ENCODE assay signal across 1 cellular context in the genomic region with DNA sequence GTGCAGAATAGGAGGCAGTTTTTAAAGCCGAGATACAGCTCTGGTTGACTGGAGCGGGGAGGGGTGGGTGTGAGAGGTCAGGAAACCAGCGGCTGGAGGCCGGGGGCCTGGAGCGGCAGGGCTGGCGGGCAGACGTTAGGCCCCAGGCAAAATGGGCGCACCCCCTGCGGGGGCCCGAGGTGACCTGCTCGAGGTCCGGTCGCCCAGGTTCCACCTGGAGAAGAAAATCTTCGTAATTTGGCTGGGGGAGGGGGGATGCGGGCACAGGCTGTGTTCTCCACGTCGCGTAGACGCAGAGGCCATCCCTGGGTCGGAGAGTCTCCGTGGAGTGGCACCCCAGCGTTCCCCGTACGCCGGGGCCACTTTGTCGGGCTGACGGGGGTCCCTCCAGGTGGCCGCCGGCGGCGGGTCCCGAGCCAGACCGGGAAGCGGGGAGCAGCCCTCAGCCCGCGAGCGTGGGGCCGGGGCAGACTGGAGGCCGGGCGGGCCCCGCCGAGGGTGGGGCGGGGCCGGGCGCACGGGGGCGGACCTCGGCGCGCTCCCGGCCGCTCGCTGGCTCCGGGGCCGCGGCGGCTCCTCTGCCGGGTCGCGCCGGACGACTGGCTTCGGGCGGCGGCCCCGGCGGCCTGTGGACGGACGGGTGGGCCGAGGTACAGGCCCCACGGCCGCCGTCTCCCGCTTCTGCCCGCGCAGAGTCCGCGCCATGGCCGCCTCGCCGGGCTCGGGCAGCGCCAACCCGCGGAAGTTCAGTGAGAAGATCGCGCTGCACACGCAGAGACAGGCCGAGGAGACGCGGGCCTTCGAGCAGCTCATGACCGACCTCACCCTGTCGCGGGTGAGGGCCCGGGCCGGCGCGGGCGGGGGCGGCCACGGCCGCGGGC.
TF ChIP-seq lines count a peak whose summit lies in the region.

A gene with protein sequence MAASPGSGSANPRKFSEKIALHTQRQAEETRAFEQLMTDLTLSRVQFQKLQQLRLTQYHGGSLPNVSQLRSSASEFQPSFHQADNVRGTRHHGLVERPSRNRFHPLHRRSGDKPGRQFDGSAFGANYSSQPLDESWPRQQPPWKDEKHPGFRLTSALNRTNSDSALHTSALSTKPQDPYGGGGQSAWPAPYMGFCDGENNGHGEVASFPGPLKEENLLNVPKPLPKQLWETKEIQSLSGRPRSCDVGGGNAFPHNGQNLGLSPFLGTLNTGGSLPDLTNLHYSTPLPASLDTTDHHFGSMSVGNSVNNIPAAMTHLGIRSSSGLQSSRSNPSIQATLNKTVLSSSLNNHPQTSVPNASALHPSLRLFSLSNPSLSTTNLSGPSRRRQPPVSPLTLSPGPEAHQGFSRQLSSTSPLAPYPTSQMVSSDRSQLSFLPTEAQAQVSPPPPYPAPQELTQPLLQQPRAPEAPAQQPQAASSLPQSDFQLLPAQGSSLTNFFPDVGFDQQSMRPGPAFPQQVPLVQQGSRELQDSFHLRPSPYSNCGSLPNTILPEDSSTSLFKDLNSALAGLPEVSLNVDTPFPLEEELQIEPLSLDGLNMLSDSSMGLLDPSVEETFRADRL (plus strand): TSS at position 555 of the 881 bp plus-strand sequence. CDS start 149 bp downstream, at position 704.

TF ChIP-seq in HEK293, 187 proteins besides CTCF, POLR2A, EP300 and RAD21 (continued from another document and continues in another):
- TF ChIP-seq ZNF747 (tag by site-specific recombination; IDR thresholded peaks at IDR 0.05) (no peak), ZNF514 (tag by site-specific recombination; IDR thresholded peaks at IDR 0.05) (no peak), ZNF112 (tag by site-specific recombination; IDR thresholded peaks at IDR 0.05) (no peak), ZNF548 (tag by site-specific recombination; IDR thresholded peaks at IDR 0.05) (peak; percentile 55; the same call in 1 of the 2 replicates), ZNF221 (tag by site-specific recombination; IDR thresholded peaks at IDR 0.05; ENCODE audit: borderline replicate concordance) (no peak), ZNF777 (tag by site-specific recombination; IDR thresholded peaks at IDR 0.05; ENCODE audit: borderline replicate concordance) (no peak), ZNF521 (tag by site-specific recombination; IDR thresholded peaks at IDR 0.05) (no peak), ZNF16 (tag by site-specific recombination; IDR thresholded peaks at IDR 0.05; ENCODE audit: low read depth) (no peak), ZXDB (tag by site-specific recombination; IDR thresholded peaks at IDR 0.05) (peak; percentile 63; the same call in 1 of the 2 replicates), ZNF585B (tag by site-specific recombination; IDR thresholded peaks at IDR 0.05) (no peak), ZNF138 (tag by site-specific recombination; IDR thresholded peaks at IDR 0.05; ENCODE audit: borderline replicate concordance) (no peak), ZNF354C (tag by site-specific recombination; IDR thresholded peaks at IDR 0.05; ENCODE audit: borderline replicate concordance, low read depth) (no peak), SP7 (tag by site-specific recombination; IDR thresholded peaks at IDR 0.05) (no peak; the same call in 1 of the 2 replicates), ZNF596 (tag by site-specific recombination; IDR thresholded peaks at IDR 0.05) (0 out of 2 replicates have a peak, but pooled peaks have one; percentile 4), RBAK (tag by site-specific recombination; IDR thresholded peaks at IDR 0.05) (no peak), ZNF837 (tag by site-specific recombination; IDR thresholded peaks at IDR 0.05) (no peak), ZNF544 (tag by site-specific recombination; IDR thresholded peaks at IDR 0.05) (no peak), GLIS2 (tag by site-specific recombination; IDR thresholded peaks at IDR 0.05) (peak; percentile 73), ZNF146 (tag by site-specific recombination; IDR thresholded peaks at IDR 0.05) (no peak), ZBTB21 (tag by site-specific recombination; IDR thresholded peaks at IDR 0.05) (no peak), ZNF664 (tag by site-specific recombination; IDR thresholded peaks at IDR 0.05) (no peak), ZNF600 (tag by site-specific recombination; IDR thresholded peaks at IDR 0.05) (0 out of 2 replicates have a peak, but pooled peaks have one; percentile 8), ZNF391 (tag by site-specific recombination; IDR thresholded peaks at IDR 0.05; ENCODE audit: borderline replicate concordance, low read depth) (no peak; the same call in 1 of the 2 replicates), FEZF1 (tag by site-specific recombination; IDR thresholded peaks at IDR 0.05) (no peak), OVOL3 (tag by site-specific recombination; IDR thresholded peaks at IDR 0.05) (no peak), ZNF341 (tag by site-specific recombination; IDR thresholded peaks at IDR 0.05; ENCODE audit: low read depth) (peak; percentile 42; the same call in 1 of the 2 replicates), ZNF416 (tag by site-specific recombination; IDR thresholded peaks at IDR 0.05) (no peak), ZNF571 (tag by site-specific recombination; IDR thresholded peaks at IDR 0.05) (no peak), ZNF169 (tag by site-specific recombination; IDR thresholded peaks at IDR 0.05) (no peak), ZNF776 (tag by site-specific recombination; IDR thresholded peaks at IDR 0.05; ENCODE audit: borderline replicate concordance) (no peak), KLF1 (tag by site-specific recombination; IDR thresholded peaks at IDR 0.05) (no peak), HOXA7 (CRISPR knock-in tag; IDR thresholded peaks at IDR 0.05; ENCODE audit: borderline replicate concordance) (no peak), ZNF473 (tag by site-specific recombination; IDR thresholded peaks at IDR 0.05) (no peak), KLF7 (tag by site-specific recombination; IDR thresholded peaks at IDR 0.05; ENCODE audit: borderline replicate concordance) (no peak), REPIN1 (tag by site-specific recombination; IDR thresholded peaks at IDR 0.05; ENCODE audit: low read depth) (no peak), KLF8 (tag by site-specific recombination; IDR thresholded peaks at IDR 0.05) (0 out of 2 replicates have a peak, but pooled peaks have one; percentile 61), ZNF549 (tag by site-specific recombination; IDR thresholded peaks at IDR 0.05) (no peak), SCRT1 (tag by site-specific recombination; IDR thresholded peaks at IDR 0.05; ENCODE audit: borderline replicate concordance) (no peak), ZNF214 (tag by site-specific recombination; IDR thresholded peaks at IDR 0.05; ENCODE audit: borderline replicate concordance) (no peak), ZNF274 (IDR thresholded peaks at IDR 0.05; ENCODE audit: low read length) (no peak), ZNF274 (tag by site-specific recombination; IDR thresholded peaks at IDR 0.05; ENCODE audit: borderline replicate concordance) (no peak), SALL2 (tag by site-specific recombination; IDR thresholded peaks at IDR 0.05; ENCODE audit: borderline replicate concordance) (no peak)
- TF ChIP-seq, protein P1, sequence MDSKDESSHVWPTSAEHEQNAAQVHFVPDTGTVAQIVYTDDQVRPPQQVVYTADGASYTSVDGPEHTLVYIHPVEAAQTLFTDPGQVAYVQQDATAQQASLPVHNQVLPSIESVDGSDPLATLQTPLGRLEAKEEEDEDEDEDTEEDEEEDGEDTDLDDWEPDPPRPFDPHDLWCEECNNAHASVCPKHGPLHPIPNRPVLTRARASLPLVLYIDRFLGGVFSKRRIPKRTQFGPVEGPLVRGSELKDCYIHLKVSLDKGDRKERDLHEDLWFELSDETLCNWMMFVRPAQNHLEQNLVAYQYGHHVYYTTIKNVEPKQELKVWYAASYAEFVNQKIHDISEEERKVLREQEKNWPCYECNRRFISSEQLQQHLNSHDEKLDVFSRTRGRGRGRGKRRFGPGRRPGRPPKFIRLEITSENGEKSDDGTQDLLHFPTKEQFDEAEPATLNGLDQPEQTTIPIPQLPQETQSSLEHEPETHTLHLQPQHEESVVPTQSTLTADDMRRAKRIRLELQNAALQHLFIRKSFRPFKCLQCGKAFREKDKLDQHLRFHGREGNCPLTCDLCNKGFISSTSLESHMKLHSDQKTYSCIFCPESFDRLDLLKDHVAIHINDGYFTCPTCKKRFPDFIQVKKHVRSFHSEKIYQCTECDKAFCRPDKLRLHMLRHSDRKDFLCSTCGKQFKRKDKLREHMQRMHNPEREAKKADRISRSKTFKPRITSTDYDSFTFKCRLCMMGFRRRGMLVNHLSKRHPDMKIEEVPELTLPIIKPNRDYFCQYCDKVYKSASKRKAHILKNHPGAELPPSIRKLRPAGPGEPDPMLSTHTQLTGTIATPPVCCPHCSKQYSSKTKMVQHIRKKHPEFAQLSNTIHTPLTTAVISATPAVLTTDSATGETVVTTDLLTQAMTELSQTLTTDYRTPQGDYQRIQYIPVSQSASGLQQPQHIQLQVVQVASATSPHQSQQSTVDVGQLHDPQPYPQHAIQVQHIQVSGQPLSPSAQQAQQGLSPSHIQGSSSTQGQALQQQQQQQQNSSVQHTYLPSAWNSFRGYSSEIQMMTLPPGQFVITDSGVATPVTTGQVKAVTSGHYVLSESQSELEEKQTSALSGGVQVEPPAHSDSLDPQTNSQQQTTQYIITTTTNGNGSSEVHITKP (tag by site-specific recombination; IDR thresholded peaks at IDR 0.05), result no peak
- TF ChIP-seq, protein P2, sequence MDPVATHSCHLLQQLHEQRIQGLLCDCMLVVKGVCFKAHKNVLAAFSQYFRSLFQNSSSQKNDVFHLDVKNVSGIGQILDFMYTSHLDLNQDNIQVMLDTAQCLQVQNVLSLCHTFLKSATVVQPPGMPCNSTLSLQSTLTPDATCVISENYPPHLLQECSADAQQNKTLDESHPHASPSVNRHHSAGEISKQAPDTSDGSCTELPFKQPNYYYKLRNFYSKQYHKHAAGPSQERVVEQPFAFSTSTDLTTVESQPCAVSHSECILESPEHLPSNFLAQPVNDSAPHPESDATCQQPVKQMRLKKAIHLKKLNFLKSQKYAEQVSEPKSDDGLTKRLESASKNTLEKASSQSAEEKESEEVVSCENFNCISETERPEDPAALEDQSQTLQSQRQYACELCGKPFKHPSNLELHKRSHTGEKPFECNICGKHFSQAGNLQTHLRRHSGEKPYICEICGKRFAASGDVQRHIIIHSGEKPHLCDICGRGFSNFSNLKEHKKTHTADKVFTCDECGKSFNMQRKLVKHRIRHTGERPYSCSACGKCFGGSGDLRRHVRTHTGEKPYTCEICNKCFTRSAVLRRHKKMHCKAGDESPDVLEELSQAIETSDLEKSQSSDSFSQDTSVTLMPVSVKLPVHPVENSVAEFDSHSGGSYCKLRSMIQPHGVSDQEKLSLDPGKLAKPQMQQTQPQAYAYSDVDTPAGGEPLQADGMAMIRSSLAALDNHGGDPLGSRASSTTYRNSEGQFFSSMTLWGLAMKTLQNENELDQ (tag by site-specific recombination; IDR thresholded peaks at IDR 0.05; ENCODE audit: low read depth), result no peak
- TF ChIP-seq, protein P3, sequence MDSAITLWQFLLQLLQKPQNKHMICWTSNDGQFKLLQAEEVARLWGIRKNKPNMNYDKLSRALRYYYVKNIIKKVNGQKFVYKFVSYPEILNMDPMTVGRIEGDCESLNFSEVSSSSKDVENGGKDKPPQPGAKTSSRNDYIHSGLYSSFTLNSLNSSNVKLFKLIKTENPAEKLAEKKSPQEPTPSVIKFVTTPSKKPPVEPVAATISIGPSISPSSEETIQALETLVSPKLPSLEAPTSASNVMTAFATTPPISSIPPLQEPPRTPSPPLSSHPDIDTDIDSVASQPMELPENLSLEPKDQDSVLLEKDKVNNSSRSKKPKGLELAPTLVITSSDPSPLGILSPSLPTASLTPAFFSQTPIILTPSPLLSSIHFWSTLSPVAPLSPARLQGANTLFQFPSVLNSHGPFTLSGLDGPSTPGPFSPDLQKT (IDR thresholded peaks at IDR 0.05; ENCODE audit: borderline replicate concordance, low read depth, low read length), result no peak
- TF ChIP-seq, protein P4, sequence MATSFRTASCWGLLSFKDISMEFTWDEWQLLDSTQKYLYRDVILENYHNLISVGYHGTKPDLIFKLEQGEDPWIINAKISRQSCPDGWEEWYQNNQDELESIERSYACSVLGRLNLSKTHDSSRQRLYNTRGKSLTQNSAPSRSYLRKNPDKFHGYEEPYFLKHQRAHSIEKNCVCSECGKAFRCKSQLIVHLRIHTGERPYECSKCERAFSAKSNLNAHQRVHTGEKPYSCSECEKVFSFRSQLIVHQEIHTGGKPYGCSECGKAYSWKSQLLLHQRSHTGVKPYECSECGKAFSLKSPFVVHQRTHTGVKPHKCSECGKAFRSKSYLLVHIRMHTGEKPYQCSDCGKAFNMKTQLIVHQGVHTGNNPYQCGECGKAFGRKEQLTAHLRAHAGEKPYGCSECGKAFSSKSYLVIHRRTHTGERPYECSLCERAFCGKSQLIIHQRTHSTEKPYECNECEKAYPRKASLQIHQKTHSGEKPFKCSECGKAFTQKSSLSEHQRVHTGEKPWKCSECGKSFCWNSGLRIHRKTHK (tag by site-specific recombination; IDR thresholded peaks at IDR 0.05), result no peak
- TF ChIP-seq, protein P5, sequence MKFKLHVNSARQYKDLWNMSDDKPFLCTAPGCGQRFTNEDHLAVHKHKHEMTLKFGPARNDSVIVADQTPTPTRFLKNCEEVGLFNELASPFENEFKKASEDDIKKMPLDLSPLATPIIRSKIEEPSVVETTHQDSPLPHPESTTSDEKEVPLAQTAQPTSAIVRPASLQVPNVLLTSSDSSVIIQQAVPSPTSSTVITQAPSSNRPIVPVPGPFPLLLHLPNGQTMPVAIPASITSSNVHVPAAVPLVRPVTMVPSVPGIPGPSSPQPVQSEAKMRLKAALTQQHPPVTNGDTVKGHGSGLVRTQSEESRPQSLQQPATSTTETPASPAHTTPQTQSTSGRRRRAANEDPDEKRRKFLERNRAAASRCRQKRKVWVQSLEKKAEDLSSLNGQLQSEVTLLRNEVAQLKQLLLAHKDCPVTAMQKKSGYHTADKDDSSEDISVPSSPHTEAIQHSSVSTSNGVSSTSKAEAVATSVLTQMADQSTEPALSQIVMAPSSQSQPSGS (tag by site-specific recombination; IDR thresholded peaks at IDR 0.05; ENCODE audit: low read depth), result no peak
- TF ChIP-seq, protein P6, sequence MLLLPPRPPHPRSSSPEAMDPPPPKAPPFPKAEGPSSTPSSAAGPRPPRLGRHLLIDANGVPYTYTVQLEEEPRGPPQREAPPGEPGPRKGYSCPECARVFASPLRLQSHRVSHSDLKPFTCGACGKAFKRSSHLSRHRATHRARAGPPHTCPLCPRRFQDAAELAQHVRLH (tag by site-specific recombination; IDR thresholded peaks at IDR 0.05), result no peak
- TF ChIP-seq, protein P7, sequence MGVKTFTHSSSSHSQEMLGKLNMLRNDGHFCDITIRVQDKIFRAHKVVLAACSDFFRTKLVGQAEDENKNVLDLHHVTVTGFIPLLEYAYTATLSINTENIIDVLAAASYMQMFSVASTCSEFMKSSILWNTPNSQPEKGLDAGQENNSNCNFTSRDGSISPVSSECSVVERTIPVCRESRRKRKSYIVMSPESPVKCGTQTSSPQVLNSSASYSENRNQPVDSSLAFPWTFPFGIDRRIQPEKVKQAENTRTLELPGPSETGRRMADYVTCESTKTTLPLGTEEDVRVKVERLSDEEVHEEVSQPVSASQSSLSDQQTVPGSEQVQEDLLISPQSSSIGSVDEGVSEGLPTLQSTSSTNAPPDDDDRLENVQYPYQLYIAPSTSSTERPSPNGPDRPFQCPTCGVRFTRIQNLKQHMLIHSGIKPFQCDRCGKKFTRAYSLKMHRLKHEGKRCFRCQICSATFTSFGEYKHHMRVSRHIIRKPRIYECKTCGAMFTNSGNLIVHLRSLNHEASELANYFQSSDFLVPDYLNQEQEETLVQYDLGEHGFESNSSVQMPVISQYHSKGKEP (tag by site-specific recombination; IDR thresholded peaks at IDR 0.05), result no peak
